8 cellular contexts compared by ENCODE assay signal in genomic region chr11:449889-450808, GRCh38. TPM values are rescaled to one million over a fixed set of nuclear protein-coding genes. Genes with fewer than 3 reads are reported as not detected.
DNase-seq lines count a peak whose midpoint lies in the region; ATAC-seq and TF ChIP-seq lines count a peak whose summit lies in the region.

Gene PTDSS2 (plus strand): TSS chr11:450279. CDS start chr11:450456, 177 bp downstream.

- TF ChIP-seq CTCF in C4-2B (conservative IDR thresholded peaks at IDR 0.05), result no peak
- TF ChIP-seq CTCF in dorsolateral prefrontal cortex (IDR thresholded peaks at IDR 0.05 in 54 of 56, conservative IDR thresholded peaks at IDR 0.05 in 2 of 56; ENCODE audit: low read depth in 1 of 56, partially characterized antibody in 56 of 56), result peak in 33 of 56 donors; percentile 5 to 51 (median 26)
- TF ChIP-seq CTCF in lower leg skin (IDR thresholded peaks at IDR 0.05), result no peak

- no peaks in the 10 kb centered on the region for H3K27me3 ChIP-seq in dorsolateral prefrontal cortex

- peak within 1 kb of the TSS; percentile 68 to 100 (median 96) for H3K4me3 ChIP-seq in dorsolateral prefrontal cortex
- H3K4me3 ChIP-seq in lower leg skin (ENCODE audit: low read depth, poor library complexity, severe bottlenecking), result peak within 1 kb of the TSS; percentile 80

- WGBS in lower leg skin, 2 donors, result 0% methylated on average over 54 to 58 of the region's 108 CpGs

- no peak for TF ChIP-seq POLR2A in lower leg skin (IDR thresholded peaks at IDR 0.05)

- peak; percentile 94 for DNase-seq in NCI-H774 (lab: John Stamatoyannopoulos, UW)
- DNase-seq in activated CD4-positive, alpha-beta T cell treated with anti-CD3 and anti-CD28 coated beads, Interleukin-2, amount 50 U/mL, for 4 hours, result peak; percentile 92 to 95
- DNase-seq in dorsolateral prefrontal cortex, result peak; percentile 94 to 98 (median 96)
- DNase-seq in lower leg skin (ENCODE audit: low spot score in 2 of 2), result peak; percentile 94 to 99
- DNase-seq in stimulated activated CD4-positive, alpha-beta T cell treated with anti-CD3 and anti-CD28 coated beads, Interleukin-4, amount 100 ng/mL, for 48 hours (ENCODE audit: low read depth in 2 of 2), result peak; percentile 91 to 94

- ATAC-seq in GM19395 (IDR thresholded peaks at IDR 0.05; ENCODE audit: unreplicated experiment), result peak; percentile 81
- peak; percentile 52 for ATAC-seq in HG03565 (IDR thresholded peaks at IDR 0.05; ENCODE audit: unreplicated experiment)

- intact Hi-C loops in dorsolateral prefrontal cortex (cut with DNase I), result loop anchor here (1.0 to 5.0 kb wide), 6 partner anchors 19 to 243 kb away; partner anchors contain the start of genes B4GALNT4 (in 1 of the 2), BET1L (in 1 of the 2), RIC8A (in 1 of the 2) and RNH1 (in 1 of the 2)
- intact Hi-C loops in lower leg skin (cut with DNase I; ENCODE audit: low total_unique reads), result no loop called here

- peak within 1 kb of the TSS; percentile 85 for H3K27ac ChIP-seq in C4-2B
- peak within 1 kb of the TSS in 58 of 59 donors; percentile 75 to 99 (median 95) for H3K27ac ChIP-seq in dorsolateral prefrontal cortex

RNA-seq across cellular contexts. Expression of gene PTDSS2, which starts in this region (rescaled TPM):
- total RNA-seq in dorsolateral prefrontal cortex, result 10 to 100 TPM; 32.5 to 82.7 (median 53.2) TPM
- total RNA-seq in lower leg skin, result 100 to 1,000 TPM in 1 of 4 donors, 10 to 100 TPM in 3; 35.0 to 108 (median 38.7) TPM

Comparison
In these comparisons a context has a peak if more than half of its experiments do, and no peak if none do; other contexts are left out.
1. Peak in every context shown above with its lines: DNase-seq, ATAC-seq, H3K4me3 ChIP-seq and H3K27ac ChIP-seq.
2. CTCF ChIP-seq: peak in dorsolateral prefrontal cortex (33 of 56); none in C4-2B (single experiment) and lower leg skin (0 of 3).